In genomic region chr9:1200847-1201251, GRCh38 we compare ENCODE assay signal across 25 cellular contexts.
DNase-seq lines count a peak whose midpoint lies in the region; ATAC-seq and TF ChIP-seq lines count a peak whose summit lies in the region.
"Had no signal": no experiment of that assay in that cellular context is flagged by ENCODE, and none has a peak within 500 bp of the region (broad histone marks: within the 10 kb centered on the region; RNA-seq: fewer than 3 reads in every experiment).

No MANE protein-coding gene starts in this region.

- intact Hi-C loops in left cardiac atrium (cut with DNase I): no loop called here
- intact Hi-C loops in thyroid gland (cut with DNase I): no loop called here
- intact Hi-C loops in MCF 10A (cut with micrococcal nuclease): no loop called here

- DNase-seq in DMS53 (lab: John Stamatoyannopoulos, UW) (peak; percentile 1), DMS53 treated with DMSO at 0.1 percent for 48 hours (lab: John Stamatoyannopoulos, UW; ENCODE audit: unreplicated experiment) (no peak), left cardiac atrium (peak; percentile 41), lung (ENCODE audit: low spot score) (peak; percentile 33), thyroid gland (peak; percentile 85 to 87), NCI-H1436 treated with DMSO at 0.1 percent for 48 hours (lab: John Stamatoyannopoulos, UW) (no peak), MCF 10A (ENCODE audit: unreplicated experiment) (no peak)
- DNase-seq in activated CD4-positive, CD25-positive, alpha-beta regulatory T cell treated with anti-CD3 and anti-CD28 coated beads, Interleukin-2, amount 50 U/mL, for 72 hours: no peak
- DNase-seq: activated CD4-positive, alpha-beta T cell treated with anti-CD3 and anti-CD28 coated beads, Interleukin-2, amount 50 U/mL, for 1 hour; anterior cingulate cortex; caudate nucleus; CD4-positive, CD25-positive, alpha-beta regulatory T cell; endodermal cell; esophagus squamous epithelium; IMR-90; kidney; naive thymus-derived CD8-positive, alpha-beta T cell; NCI-H1105 treated with DMSO at 0.1 percent for 48 hours; NCI-H526; stimulated activated CD4-positive, alpha-beta T cell treated with anti-CD3 and anti-CD28 coated beads, Interleukin-1b, Interleukin-23, amount 100 ng/mL, for 48 hours; T-helper 9 cell had no signal

- no peak overlapping the region for H3K27ac ChIP-seq in lung (ENCODE audit: low read depth in 1 of 2, low read length in 1 of 2)
- peak overlapping the region; percentile 26 to 79 (median 56) for H3K27ac ChIP-seq in thyroid gland
- H3K27ac ChIP-seq: 22Rv1, esophagus squamous epithelium, skin epidermis had no signal

- no peak overlapping the region for H3K27ac Mint-ChIP-seq in MCF 10A (ENCODE audit: low read depth, unreplicated experiment)
- H3K27ac Mint-ChIP-seq: activated naive CD4-positive, alpha-beta T cell treated with anti-CD3 and anti-CD28 coated beads, Interleukin-2, amount 50 U/mL, for 24 hours; CD4-positive, CD25-positive, alpha-beta regulatory T cell; endodermal cell; naive thymus-derived CD8-positive, alpha-beta T cell had no signal

- CTCF ChIA-PET in MCF 10A (lab: Yijun Ruan, JAX): interaction anchor here (0.5 to 0.9 kb wide), 4 partner anchors 29 to 637 kb away, joined by 3 to 4 read pairs (median 3); no protein-coding TSS in a partner anchor

- no peak overlapping the region for H3K4me3 Mint-ChIP-seq in MCF 10A (ENCODE audit: unreplicated experiment)
- H3K4me3 Mint-ChIP-seq: activated naive CD4-positive, alpha-beta T cell treated with anti-CD3 and anti-CD28 coated beads, Interleukin-2, amount 50 U/mL, for 24 hours; CD4-positive, CD25-positive, alpha-beta regulatory T cell; endodermal cell; naive thymus-derived CD8-positive, alpha-beta T cell had no signal

- no TSS peak for BruUV-seq in MCF 10A (replicated peaks; lab: Mats Ljungman, UMichigan)

- ATAC-seq in left cardiac atrium (peak; percentile 38 to 88), lung (ENCODE audit: insufficient read depth, low FRiP score) (peak; percentile 5)
- ATAC-seq: HCT116; naive thymus-derived CD8-positive, alpha-beta T cell had no signal

- H3K36me3 Mint-ChIP-seq in MCF 10A (ENCODE audit: insufficient read depth, unreplicated experiment): no peaks in the 10 kb centered on the region
- H3K36me3 Mint-ChIP-seq: activated naive CD4-positive, alpha-beta T cell treated with anti-CD3 and anti-CD28 coated beads, Interleukin-2, amount 50 U/mL, for 24 hours; CD4-positive, CD25-positive, alpha-beta regulatory T cell had no signal

- POLR2A ChIA-PET in MCF 10A (lab: Yijun Ruan, JAX): interaction anchor here (0.7 kb wide), 1 partner anchor 143 kb away, joined by 3 read pairs; no protein-coding TSS in a partner anchor

- H3K4me1 Mint-ChIP-seq in MCF 10A (ENCODE audit: insufficient read depth, unreplicated experiment): no peaks in the 10 kb centered on the region
- H3K4me1 Mint-ChIP-seq: activated naive CD4-positive, alpha-beta T cell treated with anti-CD3 and anti-CD28 coated beads, Interleukin-2, amount 50 U/mL, for 24 hours; CD4-positive, CD25-positive, alpha-beta regulatory T cell had no signal

- H3K27me3 ChIP-seq in lung (ENCODE audit: control insufficient read depth, insufficient read depth) (no peaks in the 10 kb centered on the region), thyroid gland (no peaks in the 10 kb centered on the region)
- H3K27me3 ChIP-seq: esophagus squamous epithelium had no signal

- TF ChIP-seq CTCF in lung (IDR thresholded peaks at IDR 0.05; ENCODE audit: control extremely low read depth, extremely low read depth) (no peak), thyroid gland (IDR thresholded peaks at IDR 0.05) (no peak), MCF 10A (IDR thresholded peaks at IDR 0.05; ENCODE audit: unreplicated experiment) (no peak)

- no peak for TF ChIP-seq POLR2A in thyroid gland (IDR thresholded peaks at IDR 0.05)

- H3K4me3 ChIP-seq in lung: no peak overlapping the region
- no peak overlapping the region for H3K4me3 ChIP-seq in thyroid gland (replicated peaks in 1 of 3)
- H3K4me3 ChIP-seq: esophagus squamous epithelium, skin epidermis had no signal

- H3K27me3 Mint-ChIP-seq in MCF 10A (ENCODE audit: insufficient read depth, unreplicated experiment): no peaks in the 10 kb centered on the region
- H3K27me3 Mint-ChIP-seq: CD4-positive, CD25-positive, alpha-beta regulatory T cell had no signal

- H3K9me3 ChIP-seq in lung (ENCODE audit: control insufficient read depth in 2 of 2, insufficient read depth in 1 of 2, low read length in 1 of 2) (no peaks in the 10 kb centered on the region), thyroid gland (no peaks in the 10 kb centered on the region)
- H3K9me3 ChIP-seq: esophagus squamous epithelium had no signal

- H3K4me1 ChIP-seq in lung (ENCODE audit: control insufficient read depth in 2 of 2, insufficient read depth in 2 of 2, low read length in 2 of 2) (peaks cover 0 to 1% of the 10 kb centered on the region in 2 donors), thyroid gland (peaks cover 27 to 36% of the 10 kb centered on the region in 2 donors)

- peaks cover 8% of the 10 kb centered on the region for H3K9me3 Mint-ChIP-seq in MCF 10A (ENCODE audit: unreplicated experiment)
- H3K9me3 Mint-ChIP-seq: activated naive CD4-positive, alpha-beta T cell treated with anti-CD3 and anti-CD28 coated beads, Interleukin-2, amount 50 U/mL, for 24 hours had no signal

- 39 to 53% methylated on average over 3 of the region's 3 CpGs for WGBS in lung, 2 donors
- 10% methylated on average over 3 of the region's 3 CpGs for WGBS in thyroid gland, 2 donors

- no peaks in the 10 kb centered on the region for H3K36me3 ChIP-seq in lung (ENCODE audit: control insufficient read depth in 2 of 2, insufficient read depth in 2 of 2, low read length in 2 of 2)
- no peaks in the 10 kb centered on the region for H3K36me3 ChIP-seq in thyroid gland
- H3K36me3 ChIP-seq: esophagus squamous epithelium had no signal

Comparison
In these comparisons a context has a peak if more than half of its experiments do, and no peak if none do; other contexts are left out.
1. DNase-seq: peak in DMS53 (single experiment), left cardiac atrium (single experiment), lung (single experiment) and thyroid gland (2 of 2); none in DMS53 treated with DMSO at 0.1 percent for 48 hours (single experiment), NCI-H1436 treated with DMSO at 0.1 percent for 48 hours (single experiment), MCF 10A (single experiment) and activated CD4-positive, CD25-positive, alpha-beta regulatory T cell treated with anti-CD3 and anti-CD28 coated beads, Interleukin-2, amount 50 U/mL, for 72 hours (single experiment).
2. H3K27ac ChIP-seq: peak in thyroid gland (3 of 3); none in lung (0 of 2).